22 cellular contexts compared by ENCODE assay signal in the genomic region with DNA sequence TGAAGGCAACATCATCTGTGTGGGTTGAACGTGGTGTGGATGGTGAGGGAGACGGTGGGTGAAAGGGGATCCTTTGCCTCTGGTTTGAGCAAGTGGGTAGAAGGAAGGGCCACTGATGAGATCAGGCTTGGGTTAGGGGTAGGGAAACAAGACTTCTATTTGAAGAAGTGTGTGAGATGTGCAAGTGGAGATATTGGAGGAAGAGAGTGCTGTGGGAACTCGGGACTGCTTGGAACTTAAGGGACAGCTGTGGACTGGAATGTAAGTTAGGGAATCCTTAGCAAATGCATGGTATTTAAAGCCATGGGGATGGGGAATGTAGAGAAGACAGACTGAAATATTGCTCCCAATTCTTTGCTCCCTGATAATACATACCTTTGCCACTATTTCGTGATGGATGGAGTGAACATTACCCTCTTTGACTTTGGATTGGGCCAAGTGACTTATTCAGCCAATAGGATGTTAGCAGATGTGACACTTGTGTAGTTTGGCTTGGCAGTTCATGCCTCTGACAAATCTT. TPM values are rescaled to one million over a fixed set of nuclear protein-coding genes. Genes with fewer than 3 reads are reported as not detected.
"Had no signal": no experiment of that assay in that cellular context is flagged by ENCODE, and none has a peak within 500 bp of the region (broad histone marks: within the 10 kb centered on the region; RNA-seq: fewer than 3 reads in every experiment).

No MANE protein-coding gene starts in this region.

- H3K4me1 Mint-ChIP-seq: memory B cell had no signal

- H3K4me3 ChIP-seq: esophagus muscularis mucosa, gastrocnemius medialis, left ventricle myocardium inferior, lower lobe of right lung, skin epidermis, thoracic aorta, upper lobe of left lung, uterus had no signal

- FAIRE-seq: colon, kidney had no signal

- H3K36me3 ChIP-seq: esophagus muscularis mucosa, gastrocnemius medialis, left ventricle myocardium inferior, lower lobe of right lung, thoracic aorta, upper lobe of left lung, uterus had no signal

- H3K27ac ChIP-seq: epithelial cell of prostate, esophagus muscularis mucosa, gastrocnemius medialis, left ventricle myocardium inferior, lower lobe of right lung, skin epidermis, thoracic aorta, upper lobe of left lung, uterus had no signal

- DNase-seq: effector memory CD8-positive, alpha-beta T cell; gastrocnemius medialis; kidney; left cardiac atrium; left ventricle myocardium inferior; lower lobe of right lung; naive thymus-derived CD8-positive, alpha-beta T cell; posterior cingulate gyrus; stimulated activated CD4-positive, alpha-beta T cell treated with anti-CD3 and anti-CD28 coated beads, Interleukin-2, amount 100 ng/mL, for 24 hours; stimulated activated CD4-positive, alpha-beta T cell treated with anti-CD3 and anti-CD28 coated beads, Interleukin-4, amount 100 ng/mL, for 4 hours; stimulated activated naive B cell treated with anti-CD40 and anti-IgM and Interleukin-4, amounts not matched to agents 10 μg/mL and 1 μg/mL and 100 μg/mL, for 72 hours; stimulated activated naive CD8-positive, alpha-beta T cell treated with anti-CD3 and anti-CD28 coated beads, Interleukin-15, amount 100 ng/mL, for 72 hours; substantia nigra; upper lobe of left lung; uterus had no signal

- H3K4me3 Mint-ChIP-seq: dendritic cell treated with granulocyte-macrophage colony-stimulating factor and Interleukin-4, amounts not matched to agents 40 ng/mL and 50 ng/mL, for 4 days; effector memory CD8-positive, alpha-beta T cell; memory B cell; stimulated activated naive B cell treated with anti-CD40 and anti-IgM and Interleukin-4, amounts not matched to agents 10 μg/mL and 1 μg/mL and 100 μg/mL, for 72 hours; stimulated activated naive CD8-positive, alpha-beta T cell treated with anti-CD3 and anti-CD28 coated beads, Interleukin-15, amount 100 ng/mL, for 72 hours had no signal

- H3K9me3 ChIP-seq: lower lobe of right lung, thoracic aorta, upper lobe of left lung, uterus had no signal

- H3K27ac Mint-ChIP-seq: dendritic cell treated with granulocyte-macrophage colony-stimulating factor and Interleukin-4, amounts not matched to agents 40 ng/mL and 50 ng/mL, for 4 days; effector memory CD8-positive, alpha-beta T cell; memory B cell; stimulated activated naive B cell treated with anti-CD40 and anti-IgM and Interleukin-4, amounts not matched to agents 10 μg/mL and 1 μg/mL and 100 μg/mL, for 72 hours; stimulated activated naive CD8-positive, alpha-beta T cell treated with anti-CD3 and anti-CD28 coated beads, Interleukin-15, amount 100 ng/mL, for 72 hours had no signal

- H3K27me3 ChIP-seq: uterus had no signal

RNA-seq across cellular contexts. Expression of gene AMOTL2, which starts 30.2 kb away (rescaled TPM):
- total RNA-seq: naive thymus-derived CD8-positive, alpha-beta T cell had no signal
- polyA plus RNA-seq: naive thymus-derived CD8-positive, alpha-beta T cell had no signal
